25 cellular contexts compared by ENCODE assay signal in genomic region chr1:60965280-60965854, GRCh38.
"Had no signal": no experiment of that assay in that cellular context is flagged by ENCODE, and none has a peak within 500 bp of the region (broad histone marks: within the 10 kb centered on the region; RNA-seq: fewer than 3 reads in every experiment).

No MANE protein-coding gene starts in this region.

- H3K27ac ChIP-seq: dorsolateral prefrontal cortex, epithelial cell of prostate, esophagus squamous epithelium, heart right ventricle, left lung, ovary, psoas muscle, sigmoid colon, stomach, tibial artery had no signal

- H3K4me3 ChIP-seq: dorsolateral prefrontal cortex, esophagus squamous epithelium, heart right ventricle, left lung, ovary, psoas muscle, sigmoid colon, stomach, tibial artery had no signal

- H3K27me3 ChIP-seq: dorsolateral prefrontal cortex, esophagus squamous epithelium, heart right ventricle, left lung, ovary, sigmoid colon, stomach, tibial artery had no signal

- ATAC-seq: heart right ventricle; left cardiac atrium; left lung; naive thymus-derived CD8-positive, alpha-beta T cell; psoas muscle; right cardiac atrium; stimulated activated effector memory CD8-positive, alpha-beta T cell treated with anti-CD3 and anti-CD28 coated beads, Interleukin-12 subunit alpha, Interleukin-12 subunit beta, amount 100 ng/mL, for 72 hours had no signal

- H3K4me1 ChIP-seq: left lung, psoas muscle had no signal

- H3K36me3 ChIP-seq: esophagus squamous epithelium, heart right ventricle, left lung, ovary, sigmoid colon, stomach, tibial artery had no signal

- DNase-seq: dorsolateral prefrontal cortex; effector CD4-positive, alpha-beta T cell; esophagus squamous epithelium; foreskin melanocyte; glutamatergic neuron; heart right ventricle; hippocampal formation; left cardiac atrium; left lung; mesenchymal stem cell; midbrain; naive thymus-derived CD8-positive, alpha-beta T cell; occipital lobe; ovary; posterior cingulate gyrus; psoas muscle; right cardiac atrium; sigmoid colon; stimulated activated CD4-positive, alpha-beta T cell treated with anti-CD3 and anti-CD28 coated beads, Interleukin-2, amount 100 ng/mL, for 24 hours; stimulated activated CD4-positive, alpha-beta T cell treated with anti-CD3 and anti-CD28 coated beads, Interleukin-4, amount 100 ng/mL, for 24 hours; stimulated activated naive CD4-positive, alpha-beta T cell treated with Interleukin-2 at 50 U/mL for 16 hours; stomach; tibial artery had no signal
